Comparison of ENCODE assay signal across 8 cellular contexts in the genomic region with DNA sequence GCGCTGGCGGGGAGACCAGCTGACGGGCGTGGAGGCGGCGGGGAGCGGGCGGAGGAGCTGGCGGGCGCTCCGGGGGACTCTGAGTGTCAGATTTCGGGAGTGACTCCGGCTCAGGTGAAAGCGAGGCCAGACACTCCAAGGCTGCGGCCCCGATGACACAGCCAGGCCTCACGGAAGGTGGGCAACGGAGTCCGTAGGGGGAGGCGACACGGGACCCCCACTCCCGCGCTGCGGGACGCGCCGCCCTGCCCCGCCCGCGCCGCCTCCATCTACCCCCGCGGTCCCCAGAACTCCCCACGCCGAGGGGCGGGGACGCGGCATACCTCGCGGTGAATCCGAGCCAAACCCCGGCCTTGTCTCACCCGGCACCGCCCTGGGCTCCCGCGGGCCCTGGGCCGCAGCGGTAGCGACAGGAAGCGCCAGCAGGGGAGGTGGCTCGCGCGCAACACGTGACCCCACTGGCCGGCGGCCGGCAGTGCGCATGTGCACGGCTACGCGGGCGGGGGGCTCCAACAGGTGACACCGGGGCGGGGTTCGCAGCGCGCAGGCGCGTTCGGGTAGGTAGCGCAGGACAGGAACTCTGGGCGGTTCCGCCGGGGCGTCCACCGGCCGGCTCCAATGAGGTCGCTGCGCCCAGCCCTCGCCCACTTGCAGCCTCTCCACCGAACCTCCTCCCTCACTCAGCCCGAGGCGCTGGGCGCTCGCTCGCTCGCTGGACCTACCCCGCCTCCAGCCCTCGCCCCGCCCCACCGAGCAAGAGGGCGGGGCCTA. TPM values are rescaled to one million over a fixed set of nuclear protein-coding genes. Genes with fewer than 3 reads are reported as not detected.
A peak's percentile ranks its signal among the peaks of the same experiment; 100 is the strongest.
DNase-seq lines count a peak whose midpoint lies in the region; ATAC-seq, FAIRE-seq and TF ChIP-seq lines count a peak whose summit lies in the region.

A gene with protein sequence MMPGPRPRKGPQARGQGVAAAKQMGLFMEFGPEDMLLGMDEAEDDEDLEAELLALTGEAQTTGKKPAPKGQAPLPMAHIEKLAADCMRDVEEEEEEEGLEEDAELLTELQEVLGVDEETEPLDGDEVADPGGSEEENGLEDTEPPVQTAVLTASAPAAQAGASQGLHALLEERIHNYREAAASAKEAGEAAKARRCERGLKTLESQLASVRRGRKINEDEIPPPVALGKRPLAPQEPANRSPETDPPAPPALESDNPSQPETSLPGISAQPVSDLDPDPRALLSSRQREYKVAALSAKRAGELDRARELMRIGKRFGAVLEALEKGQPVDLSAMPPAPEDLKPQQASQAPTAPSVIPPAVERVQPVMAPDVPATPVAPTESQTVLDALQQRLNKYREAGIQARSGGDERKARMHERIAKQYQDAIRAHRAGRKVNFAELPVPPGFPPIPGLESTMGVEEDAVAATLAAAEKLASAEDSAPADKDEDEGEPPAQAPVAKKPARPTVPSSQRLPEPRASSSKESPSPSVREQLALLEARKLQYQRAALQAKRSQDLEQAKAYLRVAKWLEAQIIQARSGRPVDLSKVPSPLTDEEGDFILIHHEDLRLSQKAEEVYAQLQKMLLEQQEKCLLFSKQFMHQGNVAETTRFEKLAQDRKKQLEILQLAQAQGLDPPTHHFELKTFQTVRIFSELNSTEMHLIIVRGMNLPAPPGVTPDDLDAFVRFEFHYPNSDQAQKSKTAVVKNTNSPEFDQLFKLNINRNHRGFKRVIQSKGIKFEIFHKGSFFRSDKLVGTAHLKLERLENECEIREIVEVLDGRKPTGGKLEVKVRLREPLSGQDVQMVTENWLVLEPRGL (minus strand): TSS at position 460 of the 771 bp plus-strand sequence. CDS start 1,585 bp downstream, outside the sequence.

- WGBS in body of pancreas, 2 donors, result 0% methylated on average over 5 to 89 of the region's 92 CpGs
- 0 to 1% methylated on average over 92 of the region's 92 CpGs for whole genome bisulfite sequencing in sigmoid colon, 2 donors

- peak within 1 kb of the TSS; percentile 86 to 87 for H3K4me3 ChIP-seq in body of pancreas
- peak within 1 kb of the TSS; percentile 80 to 96 (median 95) for H3K4me3 ChIP-seq in sigmoid colon

- H3K36me3 ChIP-seq in body of pancreas (replicated peaks in 1 of 2; ENCODE audit: insufficient read depth in 1 of 2, low read depth in 2 of 2) (peaks cover 2 to 6% of the 10 kb centered on the region in 2 donors), sigmoid colon (peaks cover 11 to 20% (median 19%) of the 10 kb centered on the region in 4 donors)

- ATAC-seq in GM18520 (IDR thresholded peaks at IDR 0.05; ENCODE audit: unreplicated experiment), result peak; percentile 91
- peak; percentile 92 for ATAC-seq in HG03064 (IDR thresholded peaks at IDR 0.05; ENCODE audit: low read depth, unreplicated experiment)
- peak; percentile 94 for ATAC-seq in body of pancreas

- intact Hi-C loops in body of pancreas (cut with DNase I), result no loop called here
- intact Hi-C loops in sigmoid colon (cut with DNase I), result loop anchor here (5.0 kb wide), 1 partner anchor 224 kb away; a partner anchor contains a TSS

- TF ChIP-seq EP300 in sigmoid colon (IDR thresholded peaks at IDR 0.05), result peak in 1 of 4 donors; percentile 44

- DNase-seq in A172 (ENCODE audit: low spot score) (peak; percentile 97), NCI-H2107 treated with DMSO at 0.1 percent for 48 hours (lab: John Stamatoyannopoulos, UW; ENCODE audit: unreplicated experiment) (peak; percentile 98), body of pancreas (peak; percentile 99 to 100 (median 100)), iPS DF 19.7 (ENCODE audit: low read depth, low spot score) (peak; percentile 90), sigmoid colon (peak; percentile 99)

- no peaks in the 10 kb centered on the region for H3K27me3 ChIP-seq in body of pancreas
- H3K27me3 ChIP-seq in sigmoid colon, result no peaks in the 10 kb centered on the region

- peak within 1 kb of the TSS; percentile 82 to 94 (median 92) for H3K27ac ChIP-seq in body of pancreas
- H3K27ac ChIP-seq in sigmoid colon, result peak within 1 kb of the TSS; percentile 93 to 96 (median 94)

- TF ChIP-seq POLR2A in body of pancreas (IDR thresholded peaks at IDR 0.05) (peak; percentile 92 to 95 (median 94)), sigmoid colon (IDR thresholded peaks at IDR 0.05) (peak; percentile 78 to 79)

- FAIRE-seq in TTC549 (lab: Jason Lieb, UNC), result peak; percentile 67

- peak in 4 of 7 experiments; percentile 39 to 61 (median 56) for TF ChIP-seq CTCF in body of pancreas (IDR thresholded peaks at IDR 0.05)
- peak in 1 of 4 experiments; percentile 32 for TF ChIP-seq CTCF in sigmoid colon (IDR thresholded peaks at IDR 0.05)

- no peaks in the 10 kb centered on the region for H3K9me3 ChIP-seq in body of pancreas
- H3K9me3 ChIP-seq in sigmoid colon, result no peaks in the 10 kb centered on the region

- H3K4me1 ChIP-seq in body of pancreas (peaks cover 41% of the 10 kb centered on the region), sigmoid colon (peaks cover 0 to 24% (median 21%) of the 10 kb centered on the region in 4 donors)

RNA-seq across cellular contexts. Expression of the gene that starts here (rescaled TPM):
- 44.3 and 48.9 TPM in 2 replicates for total RNA-seq in A172 (2014; rRNA removed; shearing (Covaris generic))
- 10 to 100 TPM; 23.6 to 48.5 TPM for total RNA-seq in body of pancreas
- total RNA-seq in sigmoid colon, result 10 to 100 TPM; 15.6 to 20.8 (median 18.2) TPM
- polyA plus RNA-seq in sigmoid colon, result 10 to 100 TPM; 14.4 to 26.2 (median 19.2) TPM

Comparison
In these comparisons a context has a peak if more than half of its experiments do, and no peak if none do; other contexts are left out.
1. Peak in every context shown above with its lines: DNase-seq, ATAC-seq, H3K4me3 ChIP-seq and H3K27ac ChIP-seq.